ENCODE assay signal across 18 cellular contexts in the genomic region with DNA sequence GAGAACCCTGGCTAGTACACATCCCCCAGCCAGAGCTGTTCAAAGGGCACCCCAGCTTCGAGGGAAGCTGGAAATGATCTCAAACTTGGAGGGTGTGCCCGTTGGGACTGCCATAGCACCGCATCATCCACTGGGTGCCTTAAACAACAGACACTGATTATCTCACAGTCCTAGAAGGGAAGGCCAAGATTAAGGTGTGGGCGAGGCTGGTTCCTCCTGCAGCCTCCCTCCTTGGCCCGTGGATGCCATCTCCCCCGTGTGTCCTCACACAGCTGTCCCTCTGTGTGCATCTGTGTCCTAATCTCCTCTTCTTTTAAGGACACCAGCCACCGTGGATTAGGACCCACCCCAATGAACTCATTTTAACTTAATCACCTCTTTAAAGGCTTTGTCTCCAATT. TPM values are rescaled to one million over a fixed set of nuclear protein-coding genes. Genes with fewer than 3 reads are reported as not detected.
DNase-seq lines count a peak whose midpoint lies in the region; ATAC-seq, FAIRE-seq and TF ChIP-seq lines count a peak whose summit lies in the region.
"Had no signal": no experiment of that assay in that cellular context is flagged by ENCODE, and none has a peak within 500 bp of the region (broad histone marks: within the 10 kb centered on the region; RNA-seq: fewer than 3 reads in every experiment).

No MANE protein-coding gene starts in this region.

- H3K27ac ChIP-seq in K562 (ENCODE audit: extremely low read depth, low read depth, low read length), result no peak overlapping the region
- H3K27ac ChIP-seq in lower lobe of right lung, result peak overlapping the region; percentile 100
- H3K27ac ChIP-seq in thyroid gland, result peak overlapping the region in 2 of 3 donors; percentile 63 to 64
- H3K27ac ChIP-seq: tibial artery had no signal

- ATAC-seq in K562, result no peak
- no peak for ATAC-seq in lower lobe of right lung
- ATAC-seq in GM19467 (IDR thresholded peaks at IDR 0.05; ENCODE audit: unreplicated experiment), result no peak

- peaks cover 6% of the 10 kb centered on the region for H4K20me1 ChIP-seq in K562 (replicated peaks; ENCODE audit: control insufficient read depth, insufficient read depth, low read length)

- peaks cover 46% of the 10 kb centered on the region for H3K4me1 Mint-ChIP-seq in activated naive CD4-positive, alpha-beta T cell treated with anti-CD3 and anti-CD28 coated beads, Interleukin-2, amount 10 ng/mL, durations not matched to agents 7 days and 5 days

- no peak for DNase-seq in activated naive CD4-positive, alpha-beta T cell treated with anti-CD3 and anti-CD28 coated beads, Interleukin-2, amount 10 ng/mL, durations not matched to agents 7 days and 5 days
- DNase-seq in activated naive CD4-positive, alpha-beta T cell (lab: John Stamatoyannopoulos, UW), result no peak
- DNase-seq in K562 (ENCODE audit: extremely low read depth in 1 of 4, low spot score in 3 of 4) (no peak), lower lobe of right lung (peak; percentile 22), thyroid gland (no peak), NCI-H748 (lab: John Stamatoyannopoulos, UW; ENCODE audit: unreplicated experiment) (no peak), NCI-H187 treated with DMSO at 0.1 percent for 48 hours (lab: John Stamatoyannopoulos, UW) (no peak)
- DNase-seq: activated CD4-positive, alpha-beta memory T cell treated with anti-CD3 and anti-CD28 coated beads, Interleukin-2, amount 10 ng/mL, durations not matched to agents 7 days and 5 days; activated effector memory CD4-positive, alpha-beta T cell treated with anti-CD3 and anti-CD28 coated beads, Interleukin-2, amount 50 U/mL, for 16 hours; foreskin melanocyte; HFFc6; immature natural killer cell; NCI-H1694 treated with DMSO at 0.1 percent for 48 hours; NCI-H774; SHP77 treated with DMSO at 0.1 percent for 48 hours; tibial artery had no signal

- intact Hi-C loops in K562 (cut with micrococcal nuclease) (no loop called here), lower lobe of right lung (cut with DNase I) (no loop called here), thyroid gland (cut with DNase I) (no loop called here)

- POLR2A ChIA-PET in K562 (lab: Yijun Ruan, JAX), result interaction anchor here (0.6 to 3.3 kb wide), 4 partner anchors 10 to 29 kb away, joined by 3 to 15 read pairs (median 4); no protein-coding TSS in a partner anchor

- BruUV-seq in K562 (replicated peaks; lab: Mats Ljungman, UMichigan), result no TSS peak

- no peak for TF ChIP-seq POLR2A in K562 (conservative IDR thresholded peaks at IDR 0.05)
- no peak for TF ChIP-seq POLR2A in thyroid gland (IDR thresholded peaks at IDR 0.05)

- CTCF ChIA-PET in activated naive CD4-positive, alpha-beta T cell treated with anti-CD3 and anti-CD28 coated beads, Interleukin-2, amount 10 ng/mL, durations not matched to agents 7 days and 5 days (lab: Charles Lee), result interaction anchor here (0.8 kb wide), 1 partner anchor 31 kb away, joined by 3 read pairs; no protein-coding TSS in a partner anchor
- CTCF ChIA-PET in K562 (lab: Yijun Ruan, JAX; ENCODE audit: low intra/inter-chr PET ratio), result no interaction called here

- peaks cover 12% of the 10 kb centered on the region for H3K9me1 ChIP-seq in K562 (ENCODE audit: control insufficient read depth, insufficient read depth, low read length)

- H3K4me1 ChIP-seq in K562 (replicated peaks in 1 of 2; ENCODE audit: control insufficient read depth in 2 of 2, insufficient read depth in 2 of 2, low read length in 2 of 2) (peaks cover 10 to 66% of the 10 kb centered on the region in 2 experiments; a peak in 4 of 5 replicates), lower lobe of right lung (peaks cover 42% of the 10 kb centered on the region), thyroid gland (peaks cover 1 to 14% of the 10 kb centered on the region in 2 donors)

- H3K9ac ChIP-seq in K562 (ENCODE audit: insufficient read depth in 1 of 2, low read depth in 2 of 2, low read length in 2 of 2), result peak overlapping the region in 1 of 2 experiments; percentile 74; a peak in 1 of 4 replicates

- H3K27me3 ChIP-seq in K562 (ENCODE audit: control insufficient read depth in 2 of 2, insufficient read depth in 2 of 2, low read length in 2 of 2) (no peaks in the 10 kb centered on the region), lower lobe of right lung (ENCODE audit: low read depth) (peaks cover 10% of the 10 kb centered on the region), thyroid gland (no peaks in the 10 kb centered on the region)

- H2AFZ ChIP-seq in K562 (ENCODE audit: low read depth, low read length), result no peak overlapping the region

- H3K4me2 ChIP-seq in K562 (ENCODE audit: insufficient read depth, low read length), result no peak overlapping the region

- H3K79me2 ChIP-seq in K562 (ENCODE audit: control insufficient read depth, insufficient read depth, low read length), result peaks cover 3% of the 10 kb centered on the region; the same call in 2 of the 3 replicates

- 4% methylated on average over 7 of the region's 7 CpGs for WGBS in K562 (ENCODE audit: insufficient coverage, low coverage, missing lambda C conversion rate)
- WGBS in thyroid gland, 2 donors, result 53 to 56% methylated on average over 6 of the region's 7 CpGs

- in situ Hi-C loops in K562 (cut with MboI), result no loop called here

- H3K9me3 Mint-ChIP-seq in activated naive CD4-positive, alpha-beta T cell treated with anti-CD3 and anti-CD28 coated beads, Interleukin-2, amount 10 ng/mL, durations not matched to agents 7 days and 5 days, result no peaks in the 10 kb centered on the region
- H3K9me3 Mint-ChIP-seq: activated CD4-positive, alpha-beta memory T cell treated with anti-CD3 and anti-CD28 coated beads, Interleukin-2, amount 10 ng/mL, durations not matched to agents 7 days and 5 days; HFFc6; immature natural killer cell had no signal

- no peaks in the 10 kb centered on the region for H3K36me3 Mint-ChIP-seq in activated naive CD4-positive, alpha-beta T cell treated with anti-CD3 and anti-CD28 coated beads, Interleukin-2, amount 10 ng/mL, durations not matched to agents 7 days and 5 days
- H3K36me3 Mint-ChIP-seq: immature natural killer cell had no signal

- H3K4me3 ChIP-seq in K562 (no peak overlapping the region), lower lobe of right lung (no peak overlapping the region), thyroid gland (replicated peaks in 1 of 3) (no peak overlapping the region)
- H3K4me3 ChIP-seq: tibial artery had no signal

- no peak overlapping the region for H3K4me3 Mint-ChIP-seq in activated naive CD4-positive, alpha-beta T cell treated with anti-CD3 and anti-CD28 coated beads, Interleukin-2, amount 10 ng/mL, durations not matched to agents 7 days and 5 days
- H3K4me3 Mint-ChIP-seq: activated CD4-positive, alpha-beta memory T cell treated with anti-CD3 and anti-CD28 coated beads, Interleukin-2, amount 10 ng/mL, durations not matched to agents 7 days and 5 days; HFFc6; immature natural killer cell had no signal

- H3K9me3 ChIP-seq in K562 (replicated peaks; ENCODE audit: control insufficient read depth, insufficient read depth, low read depth, low read length), result no peaks in the 10 kb centered on the region
- H3K9me3 ChIP-seq in lower lobe of right lung, result no peaks in the 10 kb centered on the region
- H3K9me3 ChIP-seq in thyroid gland, result no peaks in the 10 kb centered on the region
- H3K9me3 ChIP-seq: tibial artery had no signal

- TF ChIP-seq CTCF in K562 (IDR thresholded peaks at IDR 0.05 in 2 of 3, conservative IDR thresholded peaks at IDR 0.05 in 1 of 3; ENCODE audit: insufficient read depth in 2 of 3, low read depth in 1 of 3, low read length in 3 of 3) (no peak), lower lobe of right lung (IDR thresholded peaks at IDR 0.05) (no peak), thyroid gland (IDR thresholded peaks at IDR 0.05) (no peak)

- no peak for TF ChIP-seq RAD21 in K562 (CRISPR knock-in tag; conservative IDR thresholded peaks at IDR 0.05 in 1 of 2, IDR thresholded peaks at IDR 0.05 in 1 of 2)

- H3K36me3 ChIP-seq in K562 (ENCODE audit: control insufficient read depth, insufficient read depth, low read length) (no peaks in the 10 kb centered on the region), lower lobe of right lung (no peaks in the 10 kb centered on the region), thyroid gland (no peaks in the 10 kb centered on the region)
- H3K36me3 ChIP-seq: tibial artery had no signal

- FAIRE-seq in K562 (lab: Jason Lieb, UNC), result peak; percentile 81
- FAIRE-seq: A204.1 had no signal

- H3K27ac Mint-ChIP-seq in activated naive CD4-positive, alpha-beta T cell treated with anti-CD3 and anti-CD28 coated beads, Interleukin-2, amount 10 ng/mL, durations not matched to agents 7 days and 5 days, result peak overlapping the region; percentile 42
- H3K27ac Mint-ChIP-seq: activated CD4-positive, alpha-beta memory T cell treated with anti-CD3 and anti-CD28 coated beads, Interleukin-2, amount 10 ng/mL, durations not matched to agents 7 days and 5 days; HFFc6; immature natural killer cell had no signal

- no peak for TF ChIP-seq EP300 in K562 (IDR thresholded peaks at IDR 0.05; ENCODE audit: low read length)

- H3K27me3 Mint-ChIP-seq in activated naive CD4-positive, alpha-beta T cell treated with anti-CD3 and anti-CD28 coated beads, Interleukin-2, amount 10 ng/mL, durations not matched to agents 7 days and 5 days, result peaks cover 3% of the 10 kb centered on the region
- H3K27me3 Mint-ChIP-seq: activated CD4-positive, alpha-beta memory T cell treated with anti-CD3 and anti-CD28 coated beads, Interleukin-2, amount 10 ng/mL, durations not matched to agents 7 days and 5 days had no signal

RNA-seq across cellular contexts. Expression of gene IBA57, which starts 4.2 kb away (rescaled TPM):
- 6.2 and 10.7 TPM in 2 replicates for total RNA-seq in K562 (2011; cell fraction: chromatin; rRNA removed; ENCODE audit: low replicate concordance)
- 8.3 and 8.9 TPM in 2 replicates for total RNA-seq in K562 (2011; cell fraction: nucleolus; rRNA removed)
- 6.8 and 8.3 TPM in 2 replicates for total RNA-seq in K562 (2011; cell fraction: nucleoplasm; rRNA removed)
- 9.0 and 16.8 TPM in 2 replicates for total RNA-seq in K562 (2014; rRNA removed)
- total RNA-seq in K562 (2014; rRNA removed; fragmentation: Illumina TruSeq; extraction: Trizol), result 1.8 and 1.9 TPM in 2 replicates
- total RNA-seq in K562 (2015; rRNA removed; fragmentation: Illumina TruSeq; extraction: Trizol), result 2.9 and 4.1 TPM in 2 replicates
- total RNA-seq in K562 (2021), result 14.1 and 15.5 TPM in 2 replicates
- polyA plus RNA-seq in K562 (2011; rRNA removed), result 2.7 and 5.6 TPM in 2 replicates
- polyA plus RNA-seq in K562 (2011; cell fraction: cytosol; rRNA removed), result 4.2 and 11.4 TPM in 2 replicates
- 4.0 and 5.9 TPM in 2 replicates for polyA plus RNA-seq in K562 (2011; cell fraction: nucleus; rRNA removed)
- 4.8 and 6.7 TPM in 2 replicates for polyA plus RNA-seq in K562 (2012)
- 1.9 and 5.9 TPM in 2 replicates for polyA plus RNA-seq in K562 (2014; fragmentation: Illumina TruSeq; extraction: Trizol)
- 1 to 10 TPM in 1 of 2 experiments, under 1 TPM in 1; 0.77 to 1.0 TPM for polyA plus RNA-seq in K562 (2014; fragmentation: Nextera tagmentation; extraction: Ambion mirVana)
- polyA plus RNA-seq in K562 (2014; rRNA removed), result 6.9 and 9.0 TPM in 2 replicates
- polyA minus RNA-seq in K562 (2011; rRNA and poly(A)+ RNA removed), result 1.9 and 2.1 TPM in 2 replicates
- 7.1 and 8.0 TPM in 2 replicates for polyA minus RNA-seq in K562 (2011; cell fraction: cytosol; rRNA and poly(A)+ RNA removed)
- 3.4 and 3.7 TPM in 2 replicates for polyA minus RNA-seq in K562 (2011; cell fraction: nucleus; rRNA and poly(A)+ RNA removed)
- total RNA-seq in lower lobe of right lung, result 10.7 TPM
- total RNA-seq in thyroid gland, result 10 to 100 TPM in 2 of 4 donors, 1 to 10 TPM in 2; 4.0 to 15.0 (median 11.7) TPM

RNA-seq across cellular contexts. Expression of gene GJC2, which starts 11.7 kb away (rescaled TPM):
- 0.53 and 1.4 TPM in 2 replicates for total RNA-seq in K562 (2011; cell fraction: chromatin; rRNA removed; ENCODE audit: low replicate concordance)
- total RNA-seq in K562 (2011; cell fraction: nucleolus; rRNA removed), result 1.2 and 2.2 TPM in 2 replicates
- total RNA-seq in K562 (2011; cell fraction: nucleoplasm; rRNA removed), result 0.59 and 0.69 TPM in 2 replicates
- total RNA-seq in K562 (2014; rRNA removed) (0.32 and 0.86 TPM in 2 replicates), K562 (2014; rRNA removed; fragmentation: Illumina TruSeq; extraction: Trizol) (0.11 and 0.16 TPM in 2 replicates), K562 (2015; rRNA removed; fragmentation: Illumina TruSeq; extraction: Trizol) (0.11 and 0.22 TPM in 2 replicates), K562 (2021) (0.62 and 0.69 TPM in 2 replicates), lower lobe of right lung (6.0 TPM), thyroid gland (10 to 100 TPM in 1 of 4 donors, 1 to 10 TPM in 3; 2.1 to 14.0 (median 3.8) TPM)
- polyA plus RNA-seq in K562 (2011; rRNA removed) (0.08 and 0.20 TPM in 2 replicates), K562 (2014; fragmentation: Illumina TruSeq; extraction: Trizol) (0.06 and 0.12 TPM in 2 replicates), K562 (2014; fragmentation: Nextera tagmentation; extraction: Ambion mirVana) (not detected), K562 (2014; rRNA removed) (0.03 and 0.36 TPM in 2 replicates)
- polyA plus RNA-seq in K562 (2011; cell fraction: cytosol; rRNA removed), result 0.10 and 0.61 TPM in 2 replicates
- polyA plus RNA-seq in K562 (2011; cell fraction: nucleus; rRNA removed), result 0.29 and 1.1 TPM in 2 replicates
- polyA plus RNA-seq in K562 (2012), result 0.39 and 0.47 TPM in 2 replicates
- 0.09 and 0.18 TPM in 2 replicates for polyA minus RNA-seq in K562 (2011; rRNA and poly(A)+ RNA removed)
- polyA minus RNA-seq in K562 (2011; cell fraction: cytosol; rRNA and poly(A)+ RNA removed), result 0.57 TPM in 1 of 2 replicates, not detected in the other
- 0.40 and 0.44 TPM in 2 replicates for polyA minus RNA-seq in K562 (2011; cell fraction: nucleus; rRNA and poly(A)+ RNA removed)
- polyA plus RNA-seq: immature natural killer cell had no signal

RNA-seq across cellular contexts. Expression of gene GUK1, which starts 21.3 kb away (rescaled TPM):
- 206 and 587 TPM in 2 replicates for total RNA-seq in K562 (2011; cell fraction: chromatin; rRNA removed; ENCODE audit: low replicate concordance)
- 479 and 565 TPM in 2 replicates for total RNA-seq in K562 (2011; cell fraction: nucleolus; rRNA removed)
- total RNA-seq in K562 (2011; cell fraction: nucleoplasm; rRNA removed), result 351 and 369 TPM in 2 replicates
- total RNA-seq in K562 (2014; rRNA removed) (331 and 360 TPM in 2 replicates), K562 (2014; rRNA removed; fragmentation: Illumina TruSeq; extraction: Trizol) (31.6 and 42.7 TPM in 2 replicates), K562 (2015; rRNA removed; fragmentation: Illumina TruSeq; extraction: Trizol) (129 and 132 TPM in 2 replicates), K562 (2021) (228 and 233 TPM in 2 replicates), lower lobe of right lung (192 TPM), thyroid gland (100 to 1,000 TPM; 157 to 385 (median 283) TPM)
- polyA plus RNA-seq in K562 (2011; rRNA removed) (192 and 244 TPM in 2 replicates), K562 (2014; fragmentation: Illumina TruSeq; extraction: Trizol) (44.3 and 143 TPM in 2 replicates), K562 (2014; fragmentation: Nextera tagmentation; extraction: Ambion mirVana) (10 to 100 TPM in 1 of 2 experiments, 1 to 10 TPM in 1; 7.0 to 18.1 TPM), K562 (2014; rRNA removed) (285 and 338 TPM in 2 replicates)
- polyA plus RNA-seq in K562 (2011; cell fraction: cytosol; rRNA removed), result 357 and 647 TPM in 2 replicates
- 690 and 902 TPM in 2 replicates for polyA plus RNA-seq in K562 (2011; cell fraction: nucleus; rRNA removed)
- 198 and 243 TPM in 2 replicates for polyA plus RNA-seq in K562 (2012)
- 38.4 and 72.5 TPM in 2 replicates for polyA minus RNA-seq in K562 (2011; rRNA and poly(A)+ RNA removed)
- 79.7 and 95.8 TPM in 2 replicates for polyA minus RNA-seq in K562 (2011; cell fraction: cytosol; rRNA and poly(A)+ RNA removed)
- polyA minus RNA-seq in K562 (2011; cell fraction: nucleus; rRNA and poly(A)+ RNA removed), result 159 and 171 TPM in 2 replicates

RNA-seq across cellular contexts. Expression of gene OBSCN, which starts 46.5 kb away (rescaled TPM):
- 22.3 and 52.9 TPM in 2 replicates for total RNA-seq in K562 (2011; cell fraction: chromatin; rRNA removed; ENCODE audit: low replicate concordance)
- total RNA-seq in K562 (2011; cell fraction: nucleolus; rRNA removed), result 25.5 and 27.1 TPM in 2 replicates
- total RNA-seq in K562 (2011; cell fraction: nucleoplasm; rRNA removed), result 20.5 and 20.6 TPM in 2 replicates
- total RNA-seq in K562 (2014; rRNA removed) (11.8 and 12.0 TPM in 2 replicates), K562 (2014; rRNA removed; fragmentation: Illumina TruSeq; extraction: Trizol) (0.83 and 1.7 TPM in 2 replicates), K562 (2015; rRNA removed; fragmentation: Illumina TruSeq; extraction: Trizol) (4.1 and 5.0 TPM in 2 replicates), K562 (2021) (17.4 and 19.7 TPM in 2 replicates), lower lobe of right lung (35.6 TPM), thyroid gland (10 to 100 TPM; 24.0 to 35.1 (median 31.5) TPM)
- polyA plus RNA-seq in K562 (2011; rRNA removed) (3.4 and 5.6 TPM in 2 replicates), K562 (2014; fragmentation: Illumina TruSeq; extraction: Trizol) (3.6 and 6.9 TPM in 2 replicates), K562 (2014; fragmentation: Nextera tagmentation; extraction: Ambion mirVana) (under 1 TPM; 0.18 to 0.29 TPM), K562 (2014; rRNA removed) (11.1 and 12.5 TPM in 2 replicates)
- 3.0 and 8.2 TPM in 2 replicates for polyA plus RNA-seq in K562 (2011; cell fraction: cytosol; rRNA removed)
- polyA plus RNA-seq in K562 (2011; cell fraction: nucleus; rRNA removed), result 22.5 and 42.0 TPM in 2 replicates
- polyA plus RNA-seq in K562 (2012), result 15.8 and 26.7 TPM in 2 replicates
- 3.4 TPM in 2 replicates for polyA minus RNA-seq in K562 (2011; rRNA and poly(A)+ RNA removed)
- 8.2 and 10.9 TPM in 2 replicates for polyA minus RNA-seq in K562 (2011; cell fraction: cytosol; rRNA and poly(A)+ RNA removed)
- 7.0 and 7.1 TPM in 2 replicates for polyA minus RNA-seq in K562 (2011; cell fraction: nucleus; rRNA and poly(A)+ RNA removed)

RNA-seq across cellular contexts. Expression of gene MRPL55, which starts 52.3 kb away (rescaled TPM):
- 49.1 and 124 TPM in 2 replicates for total RNA-seq in K562 (2011; cell fraction: chromatin; rRNA removed; ENCODE audit: low replicate concordance)
- total RNA-seq in K562 (2011; cell fraction: nucleolus; rRNA removed), result 125 and 127 TPM in 2 replicates
- 91.0 and 99.2 TPM in 2 replicates for total RNA-seq in K562 (2011; cell fraction: nucleoplasm; rRNA removed)
- total RNA-seq in K562 (2014; rRNA removed), result 228 and 230 TPM in 2 replicates
- 26.7 and 47.2 TPM in 2 replicates for total RNA-seq in K562 (2014; rRNA removed; fragmentation: Illumina TruSeq; extraction: Trizol)
- total RNA-seq in K562 (2015; rRNA removed; fragmentation: Illumina TruSeq; extraction: Trizol), result 83.8 and 90.1 TPM in 2 replicates
- total RNA-seq in K562 (2021), result 112 and 120 TPM in 2 replicates
- 65.9 and 115 TPM in 2 replicates for polyA plus RNA-seq in K562 (2011; rRNA removed)
- polyA plus RNA-seq in K562 (2011; cell fraction: cytosol; rRNA removed), result 142 and 334 TPM in 2 replicates
- 277 and 406 TPM in 2 replicates for polyA plus RNA-seq in K562 (2011; cell fraction: nucleus; rRNA removed)
- 90.3 and 111 TPM in 2 replicates for polyA plus RNA-seq in K562 (2012)
- 81.0 and 93.0 TPM in 2 replicates for polyA plus RNA-seq in K562 (2014; fragmentation: Illumina TruSeq; extraction: Trizol)
- polyA plus RNA-seq in K562 (2014; fragmentation: Nextera tagmentation; extraction: Ambion mirVana), result 10 to 100 TPM; 34.9 to 77.0 TPM
- polyA plus RNA-seq in K562 (2014; rRNA removed), result 154 and 166 TPM in 2 replicates
- polyA minus RNA-seq in K562 (2011; rRNA and poly(A)+ RNA removed), result 25.6 and 46.0 TPM in 2 replicates
- polyA minus RNA-seq in K562 (2011; cell fraction: cytosol; rRNA and poly(A)+ RNA removed), result 61.9 and 66.6 TPM in 2 replicates
- polyA minus RNA-seq in K562 (2011; cell fraction: nucleus; rRNA and poly(A)+ RNA removed), result 48.2 and 76.1 TPM in 2 replicates
- 43.6 TPM for total RNA-seq in lower lobe of right lung
- 100 to 1,000 TPM in 1 of 4 donors, 10 to 100 TPM in 3; 23.5 to 125 (median 87.5) TPM for total RNA-seq in thyroid gland
